ENCODE assay signal across 4 cellular contexts in the genomic region with DNA sequence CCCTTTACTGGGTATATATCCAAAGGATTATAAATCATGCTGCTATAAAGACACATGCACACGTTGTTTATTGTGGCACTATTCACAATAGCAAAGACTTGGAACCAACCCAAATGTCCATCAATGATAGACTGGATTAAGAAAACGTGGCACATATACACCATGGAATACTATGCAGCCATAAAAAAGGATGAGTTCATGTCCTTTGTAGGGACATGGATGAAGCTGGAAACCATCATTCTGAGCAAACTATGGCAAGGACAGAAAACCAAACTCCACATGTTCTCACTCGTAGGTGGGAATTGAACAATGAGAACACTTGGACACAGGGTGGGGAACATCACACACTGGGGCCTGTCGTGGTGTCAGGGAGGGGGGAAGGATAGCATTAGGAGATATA. TPM values are rescaled to one million over a fixed set of nuclear protein-coding genes. Genes with fewer than 3 reads are reported as not detected.
"Had no signal": no experiment of that assay in that cellular context is flagged by ENCODE, and none has a peak within 500 bp of the region (broad histone marks: within the 10 kb centered on the region; RNA-seq: fewer than 3 reads in every experiment).

No MANE protein-coding gene starts in this region.

RNA-seq across cellular contexts. Expression of gene CXorf49B, which starts 59.2 kb away (rescaled TPM):
- total RNA-seq: LHCN-M2, M059J, MCF 10A, NCI-H460 had no signal
